ENCODE assay signal across 1 cellular context in the genomic region with DNA sequence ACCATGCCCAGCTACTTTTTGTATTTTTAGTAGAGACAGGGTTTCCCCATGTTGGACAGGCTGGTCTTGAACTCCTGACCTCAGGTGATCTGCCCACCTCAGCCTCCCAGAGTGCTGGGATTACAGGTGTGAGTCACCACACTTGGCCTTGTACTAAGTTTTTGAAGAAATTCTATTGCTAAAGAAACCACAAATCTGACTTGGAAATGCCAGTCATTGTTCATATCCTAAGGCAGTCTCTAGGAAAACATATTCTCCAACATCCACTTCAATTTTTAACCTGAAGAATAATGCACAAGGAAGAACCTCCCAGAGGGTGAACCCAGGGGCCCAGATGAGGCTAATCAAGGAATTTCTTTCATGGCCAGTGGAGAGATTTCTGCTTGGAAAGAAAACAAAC. TPM values are rescaled to one million over a fixed set of nuclear protein-coding genes. Genes with fewer than 3 reads are reported as not detected.
"Had no signal": no experiment of that assay in that cellular context is flagged by ENCODE, and none has a peak within 500 bp of the region (broad histone marks: within the 10 kb centered on the region; RNA-seq: fewer than 3 reads in every experiment).

No MANE protein-coding gene starts in this region.

RNA-seq across cellular contexts. Expression of a gene that starts 24.3 kb away (rescaled TPM):
- polyA plus RNA-seq: naive thymus-derived CD8-positive, alpha-beta T cell had no signal
